Comparison of ENCODE assay signal across 8 cellular contexts in the genomic region with DNA sequence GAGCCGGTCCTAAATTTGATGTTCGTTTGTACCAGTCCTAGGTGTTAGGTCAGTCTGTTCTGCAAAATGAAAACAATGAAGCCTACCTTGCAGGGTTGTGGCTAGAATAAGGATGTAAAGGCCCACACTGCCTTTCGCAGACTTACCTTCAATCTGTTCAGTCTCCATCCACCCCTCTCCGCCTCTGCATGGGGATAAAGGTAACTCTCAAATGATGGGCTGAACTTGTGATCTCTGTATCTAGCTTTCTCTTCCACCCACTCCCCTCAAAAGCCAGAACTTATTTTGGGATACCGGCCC. TPM values are rescaled to one million over a fixed set of nuclear protein-coding genes. Genes with fewer than 3 reads are reported as not detected.
DNase-seq lines count a peak whose midpoint lies in the region; ATAC-seq and TF ChIP-seq lines count a peak whose summit lies in the region.
"Not testable (repeated sequence)": the region's sequence is repeated elsewhere in the genome, so short reads cannot be mapped to it uniquely, and the experiment has no call there.

No MANE protein-coding gene starts in this region.

- H3K4me1 ChIP-seq in CD8-positive, alpha-beta T cell (ENCODE audit: insufficient read depth, low read length); naive thymus-derived CD4-positive, alpha-beta T cell (ENCODE audit: control insufficient read depth in 2 of 2, insufficient read depth in 2 of 2, low read length in 2 of 2): not testable (repeated sequence)

- not testable (repeated sequence) for H3K27ac ChIP-seq in CD8-positive, alpha-beta T cell (ENCODE audit: low read depth, low read length); naive thymus-derived CD4-positive, alpha-beta T cell (ENCODE audit: low read depth, low read length)

- not testable (repeated sequence) for H3K36me3 Mint-ChIP-seq in CD8-positive, alpha-beta T cell; central memory CD8-positive, alpha-beta T cell (ENCODE audit: insufficient read depth); naive thymus-derived CD4-positive, alpha-beta T cell

- CTCF ChIA-PET in CD8-positive, alpha-beta T cell (lab: Charles Lee); naive thymus-derived CD4-positive, alpha-beta T cell (lab: Charles Lee): not testable (repeated sequence)

- H3K36me3 ChIP-seq in CD8-positive, alpha-beta T cell (ENCODE audit: insufficient read depth, low read length); naive thymus-derived CD4-positive, alpha-beta T cell (ENCODE audit: control insufficient read depth in 2 of 3, insufficient read depth in 3 of 3, low read length in 3 of 3): not testable (repeated sequence)

- not testable (repeated sequence) for TF ChIP-seq CTCF in CD8-positive, alpha-beta T cell (IDR thresholded peaks at IDR 0.05)

- POLR2A ChIA-PET in CD8-positive, alpha-beta T cell (lab: Charles Lee); naive thymus-derived CD4-positive, alpha-beta T cell (lab: Charles Lee): not testable (repeated sequence)

- not testable (repeated sequence) for DNase-seq in CD8-positive, alpha-beta T cell; central memory CD8-positive, alpha-beta T cell (ENCODE audit: low spot score in 2 of 2); naive thymus-derived CD4-positive, alpha-beta T cell

- not testable (repeated sequence) for H3K4me3 ChIP-seq in CD8-positive, alpha-beta T cell (ENCODE audit: low read depth, low read length); naive thymus-derived CD4-positive, alpha-beta T cell (ENCODE audit: low read length)

- H3K9me3 Mint-ChIP-seq in CD8-positive, alpha-beta T cell; central memory CD8-positive, alpha-beta T cell; naive thymus-derived CD4-positive, alpha-beta T cell: not testable (repeated sequence)

- intact Hi-C loops in CD8-positive, alpha-beta T cell (cut with DNase I, micrococcal nuclease); naive thymus-derived CD4-positive, alpha-beta T cell (cut with micrococcal nuclease): not testable (repeated sequence)

- H3K27ac Mint-ChIP-seq in CD8-positive, alpha-beta T cell; central memory CD8-positive, alpha-beta T cell (ENCODE audit: low read depth); naive thymus-derived CD4-positive, alpha-beta T cell: not testable (repeated sequence)

- not testable (repeated sequence) for H3K27me3 ChIP-seq in CD8-positive, alpha-beta T cell (ENCODE audit: insufficient read depth, low read length); naive thymus-derived CD4-positive, alpha-beta T cell (ENCODE audit: control insufficient read depth in 2 of 2, insufficient read depth in 2 of 2, low read length in 2 of 2)

- H3K4me1 Mint-ChIP-seq in CD8-positive, alpha-beta T cell (ENCODE audit: low read depth); central memory CD8-positive, alpha-beta T cell; naive thymus-derived CD4-positive, alpha-beta T cell: not testable (repeated sequence)

- not testable (repeated sequence) for H3K4me3 Mint-ChIP-seq in CD8-positive, alpha-beta T cell; central memory CD8-positive, alpha-beta T cell; naive thymus-derived CD4-positive, alpha-beta T cell

- H3K9me3 ChIP-seq in CD8-positive, alpha-beta T cell (ENCODE audit: low read length); naive thymus-derived CD4-positive, alpha-beta T cell (ENCODE audit: control insufficient read depth in 2 of 3, low read length in 3 of 3): not testable (repeated sequence)

- H3K27me3 Mint-ChIP-seq in CD8-positive, alpha-beta T cell (ENCODE audit: low read depth); central memory CD8-positive, alpha-beta T cell; naive thymus-derived CD4-positive, alpha-beta T cell: not testable (repeated sequence)

- ATAC-seq in CD8-positive, alpha-beta T cell, result peak; percentile 37
- ATAC-seq in GM18907 (IDR thresholded peaks at IDR 0.05; ENCODE audit: unreplicated experiment) (peak; percentile 30), GM21526 (IDR thresholded peaks at IDR 0.05; ENCODE audit: low FRiP score, unreplicated experiment) (peak; percentile 18), HG02759 (IDR thresholded peaks at IDR 0.05; ENCODE audit: unreplicated experiment) (peak; percentile 11), HG03196 (IDR thresholded peaks at IDR 0.05; ENCODE audit: unreplicated experiment) (peak; percentile 30), SK-N-SH treated with all-trans-retinoic acid at 6 μM for 48 hours (peak; percentile 68)
- ATAC-seq in central memory CD8-positive, alpha-beta T cell (replicated peaks; ENCODE audit: extremely low read depth, poor library complexity, severe bottlenecking), result peak; percentile 54
- peak; percentile 40 for ATAC-seq in naive thymus-derived CD4-positive, alpha-beta T cell

RNA-seq across cellular contexts. Expression of a gene that starts 0.8 kb away (rescaled TPM):
- 10 to 100 TPM; 11.6 to 13.1 TPM for total RNA-seq in CD8-positive, alpha-beta T cell
- 10 to 100 TPM in 4 of 5 experiments, 1 to 10 TPM in 1; 6.0 to 23.1 (median 14.2) TPM for total RNA-seq in naive thymus-derived CD4-positive, alpha-beta T cell
- 1 to 10 TPM; 1.6 to 5.9 TPM for polyA plus RNA-seq in naive thymus-derived CD4-positive, alpha-beta T cell

RNA-seq across cellular contexts. Expression of a gene that starts 23.7 kb away (rescaled TPM):
- total RNA-seq in CD8-positive, alpha-beta T cell, result 10 to 100 TPM; 63.9 to 74.6 TPM
- total RNA-seq in naive thymus-derived CD4-positive, alpha-beta T cell, result 10 to 100 TPM; 43.9 to 87.8 (median 51.4) TPM
- 10 to 100 TPM; 24.7 to 25.3 TPM for polyA plus RNA-seq in naive thymus-derived CD4-positive, alpha-beta T cell

Comparison
In these comparisons a context has a peak if more than half of its experiments do, and no peak if none do; other contexts are left out.
1. ATAC-seq: peak in every context shown above with its lines; median percentile 68 in SK-N-SH treated with all-trans-retinoic acid at 6 μM for 48 hours; 54 in central memory CD8-positive, alpha-beta T cell; 40 in naive thymus-derived CD4-positive, alpha-beta T cell; 37 in CD8-positive, alpha-beta T cell; 30 in GM18907; 30 in HG03196; 18 in GM21526; 11 in HG02759.